33 cellular contexts compared by ENCODE assay signal in the genomic region with DNA sequence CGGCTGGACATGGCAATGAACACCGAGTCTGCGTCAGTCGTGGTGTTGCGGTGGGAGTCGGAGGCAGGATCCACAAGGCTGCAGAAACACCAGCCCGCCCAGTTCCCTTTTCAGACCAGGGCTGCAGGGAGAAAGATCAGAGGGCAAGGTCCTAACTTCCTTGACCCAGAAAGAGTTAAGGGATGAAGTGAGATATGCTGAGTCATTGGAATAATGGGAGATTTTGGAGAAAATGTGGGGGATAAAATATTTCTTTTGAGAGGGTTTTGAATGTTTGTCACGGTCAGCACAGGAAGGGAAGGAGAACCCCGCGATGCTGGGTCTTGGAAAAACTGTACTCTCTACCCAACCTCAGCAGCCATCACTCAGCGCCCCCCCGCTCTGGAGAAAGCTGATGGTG.
"Had no signal": no experiment of that assay in that cellular context is flagged by ENCODE, and none has a peak within 500 bp of the region (broad histone marks: within the 10 kb centered on the region; RNA-seq: fewer than 3 reads in every experiment).

No MANE protein-coding gene starts in this region.

- H3K27me3 ChIP-seq: brain microvascular endothelial cell, Peyer's patch, SJSA1 had no signal

- H3K4me3 ChIP-seq: Peyer's patch, SJSA1 had no signal

- H3K4me2 ChIP-seq: SK-N-SH had no signal

- H3K4me1 ChIP-seq: Peyer's patch, SJSA1 had no signal

- H3K27ac ChIP-seq: brain microvascular endothelial cell, Peyer's patch, SJSA1, VCaP had no signal

- H3K9me3 ChIP-seq: Peyer's patch, SJSA1 had no signal

- ATAC-seq: activated CD8-positive, alpha-beta memory T cell treated with anti-CD3 and anti-CD28 coated beads, Interleukin-2, amount 10 ng/mL, durations not matched to agents 7 days and 5 days had no signal

- H3K36me3 ChIP-seq: brain microvascular endothelial cell, Peyer's patch, SJSA1 had no signal

- DNase-seq: activated CD4-positive, alpha-beta memory T cell treated with anti-CD3 and anti-CD28 coated beads, Interleukin-2, amount 10 ng/mL, durations not matched to agents 7 days and 5 days; activated CD4-positive, alpha-beta T cell treated with anti-CD3 and anti-CD28 coated beads for 1 hour; activated CD4-positive, alpha-beta T cell treated with anti-CD3 and anti-CD28 coated beads for 48 hours; activated CD4-positive, CD25-positive, alpha-beta regulatory T cell; activated CD8-positive, alpha-beta memory T cell treated with anti-CD3 and anti-CD28 coated beads for 24 hours; activated CD8-positive, alpha-beta memory T cell treated with anti-CD3 and anti-CD28 coated beads, Interleukin-2, amount 10 ng/mL, durations not matched to agents 7 days and 5 days; activated CD8-positive, alpha-beta memory T cell treated with anti-CD3 and anti-CD28 coated beads, Interleukin-2, amount 50 U/mL, for 48 hours; activated effector memory CD4-positive, alpha-beta T cell treated with Interleukin-2 at 50 U/mL for 16 hours; activated naive CD4-positive, alpha-beta T cell treated with anti-CD3 and anti-CD28 coated beads, Interleukin-2, amount 10 ng/mL, durations not matched to agents 7 days and 5 days; activated naive CD8-positive, alpha-beta T cell treated with anti-CD3 and anti-CD28 coated beads for 36 hours; activated T-cell treated with anti-CD3 and anti-CD28 coated beads, Interleukin-2, amount 50 U/mL, for 48 hours; amniotic stem cell; aorta; brain microvascular endothelial cell; central memory CD4-positive, alpha-beta T cell; NCI-H1092 treated with DMSO at 0.1 percent for 48 hours; NCI-H1417; NCI-H146; NCI-H187 treated with DMSO at 0.1 percent for 48 hours; NCI-H2081 treated with DMSO at 0.1 percent for 48 hours; NCI-H226; NCI-H446 treated with DMSO at 0.1 percent for 48 hours; NCI-H524; NCI-H69; Peyer's patch; RPMI8226; SHP77 treated with DMSO at 0.1 percent for 48 hours; SK-N-SH; T-helper 1 cell; T-helper 2 cell; T-helper 9 cell had no signal

- H3K9ac ChIP-seq: SK-N-SH had no signal
